In genomic region chr6:41929918-41930317, GRCh38 we compare ENCODE assay signal across 18 cellular contexts.
DNase-seq lines count a peak whose midpoint lies in the region; ATAC-seq and TF ChIP-seq lines count a peak whose summit lies in the region.
"Had no signal": no experiment of that assay in that cellular context is flagged by ENCODE, and none has a peak within 500 bp of the region (broad histone marks: within the 10 kb centered on the region; RNA-seq: fewer than 3 reads in every experiment).

No MANE protein-coding gene starts in this region.

- ATAC-seq in activated naive CD8-positive, alpha-beta T cell treated with anti-CD3 and anti-CD28 coated beads, Interleukin-2, amount 50 U/mL, for 24 hours, result no peak
- ATAC-seq: GM12878, GM23338, HCT116, Panc1 had no signal

- TF ChIP-seq CTCF in neutrophil (IDR thresholded peaks at IDR 0.05) (no peak), GM13976 (IDR thresholded peaks at IDR 0.05; ENCODE audit: borderline replicate concordance, control extremely low read depth, extremely low read depth, insufficient read depth, missing control alignments) (no peak)

- peaks cover 20% of the 10 kb centered on the region for H3K4me1 Mint-ChIP-seq in activated naive CD8-positive, alpha-beta T cell treated with anti-CD3 and anti-CD28 coated beads, Interleukin-2, amount 50 U/mL, for 24 hours
- H3K4me1 Mint-ChIP-seq: GM23338 had no signal

- in situ Hi-C loops in GM13976 (cut with MboI; ENCODE audit: low sequenced_read_pairs, unreplicated experiment), result loop anchor here (10.0 kb wide), 1 partner anchor 85 kb away; no protein-coding TSS in a partner anchor

- DNase-seq in CD1c-positive myeloid dendritic cell (ENCODE audit: extremely low spot score) (peak; percentile 29), MV-4-11 (lab: John Stamatoyannopoulos, UW) (peak; percentile 31), SHP77 (lab: John Stamatoyannopoulos, UW) (no peak), GM13976 (ENCODE audit: low spot score) (no peak), NCI-H510A treated with DMSO at 0.1 percent for 48 hours (lab: John Stamatoyannopoulos, UW) (no peak)
- DNase-seq in activated naive CD8-positive, alpha-beta T cell treated with anti-CD3 and anti-CD28 coated beads, Interleukin-2, amount 50 U/mL, for 24 hours, result no peak
- DNase-seq: GDM1, NCI-H1092 treated with DMSO at 0.1 percent for 48 hours, NCI-H2227 treated with DMSO at 0.1 percent for 48 hours, NCI-H524 treated with DMSO at 0.1 percent for 48 hours, Right ventricle myocardium superior, SK-N-SH had no signal

- no peaks in the 10 kb centered on the region for H3K9me3 ChIP-seq in neutrophil
- H3K9me3 ChIP-seq: SK-N-SH had no signal

- H3K36me3 ChIP-seq in neutrophil, result peaks cover 77% of the 10 kb centered on the region

- H3K4me3 ChIP-seq in neutrophil (ENCODE audit: low read depth in 1 of 2, low read length in 1 of 2), result no peak overlapping the region
- H3K4me3 ChIP-seq: GM12878, GM23338 had no signal

- no peaks in the 10 kb centered on the region for H3K9me3 Mint-ChIP-seq in activated naive CD8-positive, alpha-beta T cell treated with anti-CD3 and anti-CD28 coated beads, Interleukin-2, amount 50 U/mL, for 24 hours
- H3K9me3 Mint-ChIP-seq: GM23338 had no signal

- H3K4me3 Mint-ChIP-seq in activated naive CD8-positive, alpha-beta T cell treated with anti-CD3 and anti-CD28 coated beads, Interleukin-2, amount 50 U/mL, for 24 hours, result no peak overlapping the region
- H3K4me3 Mint-ChIP-seq: GM23338 had no signal

- H3K27me3 ChIP-seq in neutrophil, result no peaks in the 10 kb centered on the region

- H3K27me3 Mint-ChIP-seq in activated naive CD8-positive, alpha-beta T cell treated with anti-CD3 and anti-CD28 coated beads, Interleukin-2, amount 50 U/mL, for 24 hours, result no peaks in the 10 kb centered on the region

- H3K27ac Mint-ChIP-seq in activated naive CD8-positive, alpha-beta T cell treated with anti-CD3 and anti-CD28 coated beads, Interleukin-2, amount 50 U/mL, for 24 hours, result peak overlapping the region; percentile 59
- H3K27ac Mint-ChIP-seq: GM23338 had no signal

- peak overlapping the region; percentile 29 for H3K27ac ChIP-seq in neutrophil
- H3K27ac ChIP-seq: KMS-11 had no signal

- H3K36me3 Mint-ChIP-seq in activated naive CD8-positive, alpha-beta T cell treated with anti-CD3 and anti-CD28 coated beads, Interleukin-2, amount 50 U/mL, for 24 hours (ENCODE audit: low read depth), result peaks cover 57% of the 10 kb centered on the region

- peaks cover 3 to 6% of the 10 kb centered on the region in 2 experiments for H3K4me1 ChIP-seq in neutrophil (ENCODE audit: control insufficient read depth in 1 of 2, insufficient read depth in 1 of 2, low read depth in 1 of 2, low read length in 1 of 2)

Comparison
In these comparisons a context has a peak if more than half of its experiments do, and no peak if none do; other contexts are left out.
1. DNase-seq: peak in CD1c-positive myeloid dendritic cell (single experiment) and MV-4-11 (single experiment); none in activated naive CD8-positive, alpha-beta T cell treated with anti-CD3 and anti-CD28 coated beads, Interleukin-2, amount 50 U/mL, for 24 hours (single experiment), SHP77 (0 of 2), GM13976 (single experiment) and NCI-H510A treated with DMSO at 0.1 percent for 48 hours (single experiment).